In the genomic region with DNA sequence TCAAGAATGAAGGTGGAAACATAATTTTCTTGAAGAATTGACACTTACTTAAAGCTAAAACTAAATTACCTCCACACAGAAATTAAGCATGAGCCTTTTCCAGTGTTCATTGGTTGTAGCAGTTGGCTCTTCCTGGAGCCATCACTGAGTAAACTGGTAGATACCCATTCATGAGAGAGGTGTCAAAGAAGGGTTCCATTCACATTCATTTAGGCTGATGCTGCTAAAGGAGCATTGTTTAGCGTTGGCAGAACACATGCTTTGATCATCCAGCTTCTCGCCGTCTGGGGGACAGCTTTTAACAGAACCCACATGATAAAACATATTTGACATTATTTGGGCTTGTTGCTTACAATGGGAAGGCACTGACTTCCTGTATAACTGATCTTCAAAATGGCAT, we compare ENCODE assay signal across 13 cellular contexts.
"Had no signal": no experiment of that assay in that cellular context is flagged by ENCODE, and none has a peak within 500 bp of the region (broad histone marks: within the 10 kb centered on the region; RNA-seq: fewer than 3 reads in every experiment).

No MANE protein-coding gene starts in this region.

- FAIRE-seq: colon had no signal

- ATAC-seq: heart left ventricle; left lung; mucosa of descending colon; natural killer cell treated with Interleukin-12 subunit alpha and Interleukin-12 subunit beta and Interleukin-15 and Interleukin-18, amount 100 ng/mL, for 72 hours; SK-N-SH treated with all-trans-retinoic acid at 6 μM for 48 hours had no signal

- H3K27me3 Mint-ChIP-seq: natural killer cell treated with Interleukin-12 subunit alpha and Interleukin-12 subunit beta and Interleukin-15 and Interleukin-18, amount 100 ng/mL, for 72 hours had no signal

- DNase-seq: activated gamma-delta T cell treated with Interleukin-2 at 50 U/mL for 16 hours, esophagus squamous epithelium, foreskin fibroblast, heart left ventricle, islet precursor cell, left lung, mucosa of descending colon, sigmoid colon, upper lobe of left lung had no signal

- H3K4me3 Mint-ChIP-seq: natural killer cell treated with Interleukin-12 subunit alpha and Interleukin-12 subunit beta and Interleukin-15 and Interleukin-18, amount 100 ng/mL, for 72 hours; T-helper 1 cell treated with Interleukin-12 subunit alpha and Interleukin-12 subunit beta and Interleukin-4 antibody, amounts not matched to agents 30 μg/mL and 1 μg/mL, for 36 hours had no signal

- H3K27ac Mint-ChIP-seq: natural killer cell treated with Interleukin-12 subunit alpha and Interleukin-12 subunit beta and Interleukin-15 and Interleukin-18, amount 100 ng/mL, for 72 hours; T-helper 1 cell treated with Interleukin-12 subunit alpha and Interleukin-12 subunit beta and Interleukin-4 antibody, amounts not matched to agents 30 μg/mL and 1 μg/mL, for 36 hours had no signal

- H3K9me3 Mint-ChIP-seq: natural killer cell treated with Interleukin-12 subunit alpha and Interleukin-12 subunit beta and Interleukin-15 and Interleukin-18, amount 100 ng/mL, for 72 hours; T-helper 1 cell treated with Interleukin-12 subunit alpha and Interleukin-12 subunit beta and Interleukin-4 antibody, amounts not matched to agents 30 μg/mL and 1 μg/mL, for 36 hours had no signal

- H3K36me3 Mint-ChIP-seq: natural killer cell treated with Interleukin-12 subunit alpha and Interleukin-12 subunit beta and Interleukin-15 and Interleukin-18, amount 100 ng/mL, for 72 hours had no signal
